In genomic region chr18:80194874-80195570, GRCh38 we compare ENCODE assay signal across 16 cellular contexts. TPM values are rescaled to one million over a fixed set of nuclear protein-coding genes. Genes with fewer than 3 reads are reported as not detected.
DNase-seq lines count a peak whose midpoint lies in the region; ATAC-seq and FAIRE-seq lines count a peak whose summit lies in the region.
"Had no signal": no experiment of that assay in that cellular context is flagged by ENCODE, and none has a peak within 500 bp of the region (broad histone marks: within the 10 kb centered on the region; RNA-seq: fewer than 3 reads in every experiment).

No MANE protein-coding gene starts in this region.

- no peaks in the 10 kb centered on the region for H3K27me3 ChIP-seq in SJCRH30
- H3K27me3 ChIP-seq in Karpas-422 (ENCODE audit: low read length), result no peaks in the 10 kb centered on the region
- H3K27me3 ChIP-seq: ascending aorta had no signal

- H3K9me2 ChIP-seq in Karpas-422 (replicated peaks; ENCODE audit: insufficient read depth, low read length), result no peaks in the 10 kb centered on the region

- intact Hi-C loops in activated CD4-positive, alpha-beta memory T cell treated with anti-CD3 and anti-CD28 coated beads for 36 hours (cut with micrococcal nuclease), result no loop called here

- H3K9me3 ChIP-seq in SJCRH30 (replicated peaks) (no peaks in the 10 kb centered on the region), Karpas-422 (ENCODE audit: low read length) (no peaks in the 10 kb centered on the region)
- H3K9me3 ChIP-seq: A549, ascending aorta, left ventricle myocardium inferior had no signal

- H3K36me3 Mint-ChIP-seq in activated CD4-positive, alpha-beta memory T cell treated with anti-CD3 and anti-CD28 coated beads for 36 hours, result no peaks in the 10 kb centered on the region
- no peaks in the 10 kb centered on the region for H3K36me3 Mint-ChIP-seq in activated CD4-positive, alpha-beta memory T cell treated with anti-CD3 and anti-CD28 coated beads, Interleukin-2, amount 10 ng/mL, durations not matched to agents 7 days and 5 days (ENCODE audit: low read depth)

- peak; percentile 18 for DNase-seq in activated CD4-positive, alpha-beta memory T cell treated with anti-CD3 and anti-CD28 coated beads for 36 hours
- no peak for DNase-seq in activated CD4-positive, alpha-beta memory T cell treated with anti-CD3 and anti-CD28 coated beads, Interleukin-2, amount 10 ng/mL, durations not matched to agents 7 days and 5 days
- DNase-seq in stimulated activated naive CD8-positive, alpha-beta T cell treated with anti-CD3 and anti-CD28 coated beads, Interleukin-15, amount 100 ng/mL, for 72 hours, result no peak
- no peak for DNase-seq in SJCRH30
- DNase-seq in HTR-8/SVneo (ENCODE audit: insufficient read length, low spot score), result no peak
- no peak for DNase-seq in Karpas-422
- DNase-seq: DMS 273 treated with DMSO at 0.1 percent for 48 hours, left ventricle myocardium inferior, NCI-H2227 treated with DMSO at 0.1 percent for 48 hours, occipital lobe had no signal

- H3K4me3 Mint-ChIP-seq in activated CD4-positive, alpha-beta memory T cell treated with anti-CD3 and anti-CD28 coated beads for 36 hours, result no peak overlapping the region
- H3K4me3 Mint-ChIP-seq in activated CD4-positive, alpha-beta memory T cell treated with anti-CD3 and anti-CD28 coated beads, Interleukin-2, amount 10 ng/mL, durations not matched to agents 7 days and 5 days, result no peak overlapping the region
- no peak overlapping the region for H3K4me3 Mint-ChIP-seq in stimulated activated naive CD8-positive, alpha-beta T cell treated with anti-CD3 and anti-CD28 coated beads, Interleukin-15, amount 100 ng/mL, for 72 hours
- H3K4me3 Mint-ChIP-seq: T-helper 2 cell treated with Interferon-gamma antibody and Interleukin-4, amounts not matched to agents 5 μg/mL and 100 μg/mL, for 36 hours had no signal

- H3K27ac ChIP-seq in SJCRH30, result no peak overlapping the region
- no peak overlapping the region for H3K27ac ChIP-seq in Karpas-422 (ENCODE audit: low read length)
- H3K27ac ChIP-seq: A549, ascending aorta, left ventricle myocardium inferior had no signal

- CTCF ChIA-PET in activated CD4-positive, alpha-beta memory T cell treated with anti-CD3 and anti-CD28 coated beads for 36 hours (lab: Charles Lee), result interaction anchor here (0.7 to 1.0 kb wide), 3 partner anchors 8 to 54 kb away, joined by 3 read pairs; no protein-coding TSS in a partner anchor
- CTCF ChIA-PET in activated CD4-positive, alpha-beta memory T cell treated with anti-CD3 and anti-CD28 coated beads, Interleukin-2, amount 10 ng/mL, durations not matched to agents 7 days and 5 days (lab: Charles Lee), result no interaction called here

- FAIRE-seq in HTR-8/SVneo (lab: Jason Lieb, UNC), result no peak
- FAIRE-seq: A549 had no signal

- peaks cover 56% of the 10 kb centered on the region for H3K27me3 Mint-ChIP-seq in activated CD4-positive, alpha-beta memory T cell treated with anti-CD3 and anti-CD28 coated beads for 36 hours
- H3K27me3 Mint-ChIP-seq in activated CD4-positive, alpha-beta memory T cell treated with anti-CD3 and anti-CD28 coated beads, Interleukin-2, amount 10 ng/mL, durations not matched to agents 7 days and 5 days, result peaks cover 42% of the 10 kb centered on the region
- peaks cover 76% of the 10 kb centered on the region for H3K27me3 Mint-ChIP-seq in stimulated activated naive CD8-positive, alpha-beta T cell treated with anti-CD3 and anti-CD28 coated beads, Interleukin-15, amount 100 ng/mL, for 72 hours

- H3K27ac Mint-ChIP-seq in activated CD4-positive, alpha-beta memory T cell treated with anti-CD3 and anti-CD28 coated beads for 36 hours, result no peak overlapping the region
- no peak overlapping the region for H3K27ac Mint-ChIP-seq in activated CD4-positive, alpha-beta memory T cell treated with anti-CD3 and anti-CD28 coated beads, Interleukin-2, amount 10 ng/mL, durations not matched to agents 7 days and 5 days
- H3K27ac Mint-ChIP-seq in stimulated activated naive CD8-positive, alpha-beta T cell treated with anti-CD3 and anti-CD28 coated beads, Interleukin-15, amount 100 ng/mL, for 72 hours, result no peak overlapping the region
- H3K27ac Mint-ChIP-seq: T-helper 2 cell treated with Interferon-gamma antibody and Interleukin-4, amounts not matched to agents 5 μg/mL and 100 μg/mL, for 36 hours had no signal

- H3K9me3 Mint-ChIP-seq in activated CD4-positive, alpha-beta memory T cell treated with anti-CD3 and anti-CD28 coated beads for 36 hours, result no peaks in the 10 kb centered on the region
- no peaks in the 10 kb centered on the region for H3K9me3 Mint-ChIP-seq in activated CD4-positive, alpha-beta memory T cell treated with anti-CD3 and anti-CD28 coated beads, Interleukin-2, amount 10 ng/mL, durations not matched to agents 7 days and 5 days
- H3K9me3 Mint-ChIP-seq in stimulated activated naive CD8-positive, alpha-beta T cell treated with anti-CD3 and anti-CD28 coated beads, Interleukin-15, amount 100 ng/mL, for 72 hours, result no peaks in the 10 kb centered on the region
- H3K9me3 Mint-ChIP-seq: T-helper 2 cell treated with Interferon-gamma antibody and Interleukin-4, amounts not matched to agents 5 μg/mL and 100 μg/mL, for 36 hours had no signal

- peaks cover 12% of the 10 kb centered on the region for H3K4me1 Mint-ChIP-seq in activated CD4-positive, alpha-beta memory T cell treated with anti-CD3 and anti-CD28 coated beads for 36 hours (ENCODE audit: low read depth)
- H3K4me1 Mint-ChIP-seq in activated CD4-positive, alpha-beta memory T cell treated with anti-CD3 and anti-CD28 coated beads, Interleukin-2, amount 10 ng/mL, durations not matched to agents 7 days and 5 days, result no peaks in the 10 kb centered on the region
- peaks cover 11% of the 10 kb centered on the region for H3K4me1 Mint-ChIP-seq in stimulated activated naive CD8-positive, alpha-beta T cell treated with anti-CD3 and anti-CD28 coated beads, Interleukin-15, amount 100 ng/mL, for 72 hours

- no peaks in the 10 kb centered on the region for H4K20me1 ChIP-seq in Karpas-422 (ENCODE audit: insufficient read depth, low read depth, low read length)

- no peak overlapping the region for H3K9ac ChIP-seq in Karpas-422 (ENCODE audit: low read length)

- POLR2A ChIA-PET in activated CD4-positive, alpha-beta memory T cell treated with anti-CD3 and anti-CD28 coated beads for 36 hours (lab: Charles Lee), result no interaction called here
- POLR2A ChIA-PET in activated CD4-positive, alpha-beta memory T cell treated with anti-CD3 and anti-CD28 coated beads, Interleukin-2, amount 10 ng/mL, durations not matched to agents 7 days and 5 days (lab: Charles Lee), result no interaction called here

- ATAC-seq in GM21423 (IDR thresholded peaks at IDR 0.05; ENCODE audit: unreplicated experiment), result peak; percentile 77
- peak; percentile 85 for ATAC-seq in HG03354 (IDR thresholded peaks at IDR 0.05; ENCODE audit: poor library complexity, severe bottlenecking, unreplicated experiment)
- ATAC-seq in stimulated activated naive CD8-positive, alpha-beta T cell treated with anti-CD3 and anti-CD28 coated beads, Interleukin-15, amount 100 ng/mL, for 72 hours, result peak; percentile 62
- ATAC-seq: A549, Panc1 had no signal

- no peak overlapping the region for H3K4me2 ChIP-seq in Karpas-422 (ENCODE audit: low read depth, low read length, poor library complexity, severe bottlenecking)
- H3K4me2 ChIP-seq: A549 had no signal

- H2AFZ ChIP-seq in Karpas-422 (ENCODE audit: low read length), result no peak overlapping the region

- H3K79me2 ChIP-seq in Karpas-422 (ENCODE audit: low read length), result no peaks in the 10 kb centered on the region

- H3K4me3 ChIP-seq in SJCRH30 (no peak overlapping the region), Karpas-422 (ENCODE audit: low read length) (no peak overlapping the region)
- H3K4me3 ChIP-seq: A549, ascending aorta, left ventricle myocardium inferior had no signal

- H3K36me3 ChIP-seq in SJCRH30 (no peaks in the 10 kb centered on the region), Karpas-422 (ENCODE audit: insufficient read depth, low read length) (no peaks in the 10 kb centered on the region)
- H3K36me3 ChIP-seq: ascending aorta, left ventricle myocardium inferior had no signal

- H3K4me1 ChIP-seq in SJCRH30 (no peaks in the 10 kb centered on the region; the same call in 1 of the 2 replicates), Karpas-422 (ENCODE audit: low read length) (no peaks in the 10 kb centered on the region)
- H3K4me1 ChIP-seq: A549, ascending aorta had no signal

RNA-seq across cellular contexts. Expression of gene PARD6G, which starts 52.3 kb away (rescaled TPM):
- total RNA-seq in activated CD4-positive, alpha-beta memory T cell treated with anti-CD3 and anti-CD28 coated beads for 36 hours, result under 1 TPM; 0.17 to 0.40 TPM
- total RNA-seq in activated CD4-positive, alpha-beta memory T cell treated with anti-CD3 and anti-CD28 coated beads, Interleukin-2, amount 10 ng/mL, durations not matched to agents 7 days and 5 days, result under 1 TPM; 0.20 to 0.33 TPM
- total RNA-seq in SJCRH30 (2014; rRNA removed; shearing (Covaris generic)), result 8.2 and 9.1 TPM in 2 replicates
- total RNA-seq in Karpas-422 (2014; rRNA removed; shearing (Covaris generic); ENCODE audit: low replicate concordance), result not detected in 2 replicates
